Comparison of ENCODE assay signal across 1 cellular context in genomic region chr16:29816694-29817441, GRCh38.
TF ChIP-seq lines count a peak whose summit lies in the region.

No MANE protein-coding gene starts in this region.

TF ChIP-seq in K562, 482 proteins besides CTCF, POLR2A, EP300 and RAD21 (continued from another document):
- TF ChIP-seq POLR2AphosphoS5 (IDR thresholded peaks at IDR 0.05; ENCODE audit: control insufficient read depth, insufficient read depth, low read depth, low read length) (0 out of 2 replicates have a peak, but pooled peaks have one; percentile 28), ZNF165 (CRISPR knock-in tag; IDR thresholded peaks at IDR 0.05; ENCODE audit: borderline replicate concordance) (no peak), RCOR1 (IDR thresholded peaks at IDR 0.05; ENCODE audit: borderline replicate concordance in 1 of 2, low read depth in 2 of 2, low read length in 2 of 2) (peak in 1 of 2 experiments; percentile 15; a peak in 2 of 4 replicates), HNRNPLL (IDR thresholded peaks at IDR 0.05; ENCODE audit: low read depth, low read length, poor library complexity, severe bottlenecking) (no peak), AFF1 (IDR thresholded peaks at IDR 0.05; ENCODE audit: low read depth in 1 of 2, partially characterized antibody in 2 of 2) (peak in 1 of 2 experiments; percentile 44), PRDM10 (IDR thresholded peaks at IDR 0.05; ENCODE audit: partially characterized antibody) (peak; percentile 59), RBBP5 (IDR thresholded peaks at IDR 0.05; ENCODE audit: borderline replicate concordance, insufficient read depth, low read length, poor library complexity, severe bottlenecking) (peak; percentile 72), ZNF277 (CRISPR knock-in tag; IDR thresholded peaks at IDR 0.05; ENCODE audit: borderline replicate concordance) (no peak), MAZ (CRISPR knock-in tag; conservative IDR thresholded peaks at IDR 0.05 in 1 of 2, IDR thresholded peaks at IDR 0.05 in 1 of 2) (0 out of 4 replicates have a peak, but pooled peaks have one; percentile 8 to 10), HDGF (IDR thresholded peaks at IDR 0.05) (0 out of 2 replicates have a peak, but pooled peaks have one; percentile 21), ARID2 (IDR thresholded peaks at IDR 0.05) (0 out of 2 replicates have a peak, but pooled peaks have one; percentile 29), YY1 (IDR thresholded peaks at IDR 0.05; ENCODE audit: borderline replicate concordance in 1 of 3, control insufficient read depth in 1 of 3, extremely low read depth in 1 of 3, insufficient read depth in 3 of 3, insufficient read length in 1 of 3, insufficient replicate concordance in 2 of 3, low read depth in 1 of 3, low read length in 2 of 3) (peak in 1 of 3 experiments; percentile 13), EHMT2 (IDR thresholded peaks at IDR 0.05) (no peak), SPI1 (IDR thresholded peaks at IDR 0.05; ENCODE audit: borderline replicate concordance, low read depth, low read length) (peak; percentile 38; the same call in 1 of the 2 replicates), PHF8 (IDR thresholded peaks at IDR 0.05; ENCODE audit: borderline replicate concordance, low read length) (peak; percentile 14; the same call in 1 of the 2 replicates), ZFP1 (CRISPR knock-in tag; IDR thresholded peaks at IDR 0.05) (0 out of 2 replicates have a peak, but pooled peaks have one; percentile 34)
